In the genomic region with DNA sequence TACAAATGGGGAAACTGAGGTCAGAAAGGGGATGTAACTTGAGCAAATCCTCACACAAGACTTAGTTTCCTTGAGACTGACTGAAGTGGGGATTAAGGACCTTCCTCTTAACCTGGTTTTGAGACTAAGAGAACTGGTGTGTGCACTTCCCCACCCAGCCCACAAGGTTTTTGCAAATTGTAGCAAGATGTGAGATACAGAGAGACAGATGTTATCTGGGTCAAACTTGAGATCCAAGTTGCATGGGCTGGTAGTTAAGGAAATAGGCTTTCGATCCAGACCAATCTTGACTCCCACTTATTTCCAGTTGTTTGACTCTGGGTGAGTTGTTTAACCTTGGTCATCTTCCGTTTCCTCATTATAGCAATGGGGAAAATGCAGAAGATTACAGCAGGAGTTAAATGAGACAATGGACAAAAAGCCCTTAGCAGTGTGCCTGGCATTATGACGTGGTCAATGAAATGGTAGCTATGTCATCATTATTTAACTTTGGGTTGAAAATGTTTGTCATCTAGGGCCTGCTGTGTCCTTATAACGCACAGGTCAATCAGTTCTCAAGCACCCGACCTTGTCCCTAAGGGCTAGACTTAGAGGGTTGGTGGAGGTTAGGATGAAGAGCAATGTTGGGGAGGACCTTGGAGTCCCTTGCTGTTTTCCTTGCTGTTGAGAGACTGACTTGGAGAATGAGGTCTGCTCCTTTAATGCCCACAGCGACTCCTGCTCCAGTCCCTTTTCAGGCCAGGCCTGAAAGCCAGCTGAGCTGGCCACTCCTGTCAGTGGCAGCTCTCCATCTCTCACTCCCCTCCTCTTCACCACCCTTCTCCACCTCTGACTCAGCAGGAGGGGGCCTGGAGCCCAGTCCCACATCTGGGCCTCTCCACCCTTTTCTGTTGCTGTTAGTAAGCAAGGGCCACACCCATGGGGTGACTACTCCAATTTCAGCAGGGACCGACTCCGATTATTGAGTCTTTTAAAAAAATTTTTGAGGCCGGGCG, we compare ENCODE assay signal across 9 cellular contexts. TPM values are rescaled to one million over a fixed set of nuclear protein-coding genes. Genes with fewer than 3 reads are reported as not detected.
A peak's percentile ranks its signal among the peaks of the same experiment; 100 is the strongest.
DNase-seq lines count a peak whose midpoint lies in the region; ATAC-seq, FAIRE-seq and TF ChIP-seq lines count a peak whose summit lies in the region.
"Had no signal": no experiment of that assay in that cellular context is flagged by ENCODE, and none has a peak within 500 bp of the region (broad histone marks: within the 10 kb centered on the region; RNA-seq: fewer than 3 reads in every experiment).

No MANE protein-coding gene starts in this region.

- no peak for DNase-seq in stimulated activated naive CD8-positive, alpha-beta T cell treated with anti-CD3 and anti-CD28 coated beads, Interleukin-15, Interleukin-2, amounts not matched to agents 100 U/mL and 50 U/mL, for 24 hours
- DNase-seq in GM12878 (ENCODE audit: low read depth, low spot score) (no peak), kidney (peak; percentile 43), aorta (peak; percentile 77 to 86), HAP-1 (ENCODE audit: low spot score in 2 of 2) (no peak)
- DNase-seq: DND-41 had no signal

- RAD21 ChIA-PET in GM12878 (lab: Charles Lee; ENCODE audit: unreplicated experiment) = no interaction called here

- no peaks in the 10 kb centered on the region for H3K9me3 ChIP-seq in GM12878 (replicated peaks; ENCODE audit: control insufficient read depth, insufficient read depth, low read length)
- no peaks in the 10 kb centered on the region for H3K9me3 ChIP-seq in kidney (ENCODE audit: control insufficient read depth in 1 of 2, low read length in 2 of 2)
- H3K9me3 ChIP-seq in aorta (ENCODE audit: control insufficient read depth, low read length) = no peaks in the 10 kb centered on the region
- H3K9me3 ChIP-seq in HAP-1 = no peaks in the 10 kb centered on the region

- H3K9me3 Mint-ChIP-seq in stimulated activated naive CD8-positive, alpha-beta T cell treated with anti-CD3 and anti-CD28 coated beads, Interleukin-15, Interleukin-2, amounts not matched to agents 100 ng/mL and 50 ng/mL, for 24 hours = no peaks in the 10 kb centered on the region

- ATAC-seq in stimulated activated naive CD8-positive, alpha-beta T cell treated with anti-CD3 and anti-CD28 coated beads, Interleukin-15, Interleukin-2, amounts not matched to agents 100 U/mL and 50 U/mL, for 24 hours = no peak
- no peak for ATAC-seq in GM12878
- ATAC-seq in aorta (ENCODE audit: low FRiP score) = no peak
- no peak for ATAC-seq in GM18511 (IDR thresholded peaks at IDR 0.05; ENCODE audit: unreplicated experiment)
- ATAC-seq in HG03432 (IDR thresholded peaks at IDR 0.05; ENCODE audit: unreplicated experiment) = no peak

- H3K4me1 ChIP-seq in GM12878 (ENCODE audit: control insufficient read depth, insufficient read depth, low read length) = peaks cover 3% of the 10 kb centered on the region
- peaks cover 5 to 16% of the 10 kb centered on the region in 2 donors for H3K4me1 ChIP-seq in kidney (ENCODE audit: control insufficient read depth in 1 of 2, insufficient read depth in 1 of 2, low read depth in 1 of 2, low read length in 2 of 2)
- H3K4me1 ChIP-seq in aorta (ENCODE audit: control insufficient read depth in 1 of 2, insufficient read depth in 2 of 2, low read length in 2 of 2) = peaks cover 0 to 1% of the 10 kb centered on the region in 2 donors
- H3K4me1 ChIP-seq in HAP-1 = peaks cover 13% of the 10 kb centered on the region

- H3K27ac Mint-ChIP-seq in stimulated activated naive CD8-positive, alpha-beta T cell treated with anti-CD3 and anti-CD28 coated beads, Interleukin-15, Interleukin-2, amounts not matched to agents 100 ng/mL and 50 ng/mL, for 24 hours = no peak overlapping the region

- TF ChIP-seq CTCF in GM12878 (IDR thresholded peaks at IDR 0.05 in 2 of 3, conservative IDR thresholded peaks at IDR 0.05 in 1 of 3; ENCODE audit: control insufficient read depth in 2 of 3, extremely low read depth in 1 of 3, insufficient read depth in 1 of 3, low read depth in 3 of 3, low read length in 3 of 3) = no peak
- no peak for TF ChIP-seq CTCF in kidney (IDR thresholded peaks at IDR 0.05; ENCODE audit: borderline replicate concordance, extremely low read depth, insufficient read depth)

- no peaks in the 10 kb centered on the region for H3K79me2 ChIP-seq in GM12878 (ENCODE audit: control insufficient read depth, insufficient read depth, low read length)

- H3K4me1 Mint-ChIP-seq in stimulated activated naive CD8-positive, alpha-beta T cell treated with anti-CD3 and anti-CD28 coated beads, Interleukin-15, Interleukin-2, amounts not matched to agents 100 ng/mL and 50 ng/mL, for 24 hours (ENCODE audit: low read depth) = peaks cover 16% of the 10 kb centered on the region

- TF ChIP-seq EP300 in GM12878 (IDR thresholded peaks at IDR 0.05; ENCODE audit: borderline replicate concordance in 1 of 2, control insufficient read depth in 1 of 2, low read depth in 2 of 2, low read length in 2 of 2) = no peak

- no peak overlapping the region for H3K4me3 ChIP-seq in GM12878
- H3K4me3 ChIP-seq in kidney (ENCODE audit: low read length in 2 of 2) = peak overlapping the region; percentile 18 to 64
- H3K4me3 ChIP-seq in aorta (ENCODE audit: low read length in 2 of 2) = peak overlapping the region in 1 of 2 donors; percentile 62
- H3K4me3 ChIP-seq in HAP-1 = no peak overlapping the region

- in situ Hi-C loops in GM12878 (cut with MboI) (no loop called here), HAP-1 (cut with MboI; ENCODE audit: low sequenced_read_pairs) (no loop called here)

- H3K36me3 ChIP-seq in GM12878 (ENCODE audit: control insufficient read depth in 2 of 2, insufficient read depth in 2 of 2, low read length in 1 of 2) = no peaks in the 10 kb centered on the region
- peaks cover 0 to 8% of the 10 kb centered on the region in 2 donors for H3K36me3 ChIP-seq in kidney (ENCODE audit: control insufficient read depth in 1 of 2, insufficient read depth in 2 of 2, low read length in 2 of 2)
- H3K36me3 ChIP-seq in aorta (ENCODE audit: control insufficient read depth in 1 of 2, insufficient read depth in 2 of 2, low read length in 1 of 2) = no peaks in the 10 kb centered on the region
- H3K36me3 ChIP-seq in HAP-1 (replicated peaks) = no peaks in the 10 kb centered on the region; the same call in 1 of the 2 replicates

- FAIRE-seq in GM12878 (lab: Jason Lieb, UNC) = no peak
- no peak for FAIRE-seq in kidney (lab: Jason Lieb, UNC)

- CTCF ChIA-PET in GM12878 (lab: Yijun Ruan, JAX) = interaction anchor here (1.6 kb wide), 1 partner anchor 17 kb away, joined by 4 read pairs; no protein-coding TSS in a partner anchor

- no peaks in the 10 kb centered on the region for H3K27me3 Mint-ChIP-seq in stimulated activated naive CD8-positive, alpha-beta T cell treated with anti-CD3 and anti-CD28 coated beads, Interleukin-15, Interleukin-2, amounts not matched to agents 100 ng/mL and 50 ng/mL, for 24 hours

- no peaks in the 10 kb centered on the region for H3K27me3 ChIP-seq in GM12878 (replicated peaks in 1 of 2; ENCODE audit: control insufficient read depth in 2 of 2, insufficient read depth in 2 of 2, low read length in 1 of 2)
- no peaks in the 10 kb centered on the region for H3K27me3 ChIP-seq in aorta (ENCODE audit: control insufficient read depth in 1 of 2, insufficient read depth in 2 of 2, low read length in 1 of 2)
- H3K27me3 ChIP-seq in HAP-1 (ENCODE audit: low read depth) = no peaks in the 10 kb centered on the region

- BruUV-seq in GM12878 (replicated peaks; lab: Mats Ljungman, UMichigan) = no TSS peak

- TF ChIP-seq RAD21 in GM12878 (IDR thresholded peaks at IDR 0.05; ENCODE audit: insufficient read depth, low read depth, low read length) = no peak

- no peak for TF ChIP-seq POLR2A in GM12878 (IDR thresholded peaks at IDR 0.05; ENCODE audit: low read depth, low read length)

- 92% methylated on average over 10 of the region's 10 CpGs for WGBS in GM12878 (ENCODE audit: insufficient coverage, insufficient replicate concordance, low lambda C conversion rate, missing lambda C conversion rate)
- WGBS in aorta, 2 donors = 30 to 33% methylated on average over 10 of the region's 10 CpGs

- H4K20me1 ChIP-seq in GM12878 (ENCODE audit: control insufficient read depth, insufficient read depth) = no peaks in the 10 kb centered on the region

- H3K4me3 Mint-ChIP-seq in stimulated activated naive CD8-positive, alpha-beta T cell treated with anti-CD3 and anti-CD28 coated beads, Interleukin-15, Interleukin-2, amounts not matched to agents 100 ng/mL and 50 ng/mL, for 24 hours = peak overlapping the region; percentile 53

- POLR2A ChIA-PET in GM12878 (lab: Charles Lee) = no interaction called here

- H2AFZ ChIP-seq in GM12878 (ENCODE audit: control insufficient read depth, low read depth, low read length) = no peak overlapping the region

- no peak overlapping the region for H3K9ac ChIP-seq in GM12878 (ENCODE audit: control insufficient read depth, insufficient read depth, low read length)
- H3K9ac ChIP-seq in kidney (ENCODE audit: low read length in 2 of 2) = peak overlapping the region in 1 of 2 donors; percentile 80

- SMC1A ChIA-PET in GM12878 (lab: Charles Lee; ENCODE audit: uncharacterized antibody, unreplicated experiment) = interaction anchor here (0.5 kb wide), 1 partner anchor 442 kb away, joined by 3 read pairs; no protein-coding TSS in a partner anchor

- H3K27ac ChIP-seq in GM12878 (ENCODE audit: control insufficient read depth, insufficient read depth) = no peak overlapping the region
- no peak overlapping the region for H3K27ac ChIP-seq in kidney (ENCODE audit: low read depth in 2 of 2, low read length in 2 of 2)
- peak overlapping the region in 1 of 2 donors; percentile 92 for H3K27ac ChIP-seq in aorta (ENCODE audit: low read depth in 1 of 2, low read length in 2 of 2)

- H3K36me3 Mint-ChIP-seq in stimulated activated naive CD8-positive, alpha-beta T cell treated with anti-CD3 and anti-CD28 coated beads, Interleukin-15, Interleukin-2, amounts not matched to agents 100 ng/mL and 50 ng/mL, for 24 hours (ENCODE audit: low read depth) = no peaks in the 10 kb centered on the region

- H3K4me2 ChIP-seq in GM12878 (ENCODE audit: control insufficient read depth, insufficient read depth) = no peak overlapping the region

- intact Hi-C loops in GM12878 (cut with micrococcal nuclease; ENCODE audit: unreplicated experiment) = no loop called here
- intact Hi-C loops in kidney (cut with DNase I) = no loop called here
- intact Hi-C loops in aorta (cut with DNase I) = loop anchor here (2.0 to 10.0 kb wide), 5 partner anchors 19 to 1651 kb away; a partner anchor contains a TSS

RNA-seq across cellular contexts. Expression of a gene that starts 1.9 kb away (rescaled TPM):
- 2.3 and 5.2 TPM in 2 replicates for total RNA-seq in GM12878 (2013; cell fraction: nucleolus; rRNA removed)
- 0.76 and 0.79 TPM in 2 replicates for total RNA-seq in GM12878 (2014; rRNA removed)
- total RNA-seq in GM12878 (2014; rRNA removed; fragmentation: Illumina TruSeq; extraction: Trizol) = 0.22 and 0.23 TPM in 2 replicates
- 0.77 and 1.2 TPM in 2 replicates for total RNA-seq in GM12878 (2021)
- polyA plus RNA-seq in GM12878 (2011; ENCODE audit: low read depth) = 0.41 TPM
- 0.27 and 0.41 TPM in 2 replicates for polyA plus RNA-seq in GM12878 (2011; rRNA removed)
- 0.76 and 0.97 TPM in 2 replicates for polyA plus RNA-seq in GM12878 (2011; cell fraction: cytosol; rRNA removed)
- polyA plus RNA-seq in GM12878 (2011; cell fraction: nucleus; rRNA removed) = 0.49 and 0.92 TPM in 2 replicates
- polyA plus RNA-seq in GM12878 (2012) = 1.1 and 1.9 TPM in 2 replicates
- polyA plus RNA-seq in GM12878 (2014; fragmentation: Illumina TruSeq; extraction: Trizol) = 0.10 and 0.27 TPM in 2 replicates
- polyA plus RNA-seq in GM12878 (2014; fragmentation: Nextera tagmentation; extraction: Ambion mirVana) = under 1 TPM; 0.34 to 0.37 TPM
- polyA plus RNA-seq in GM12878 (2014; rRNA removed) = 1.1 and 1.3 TPM in 2 replicates
- polyA plus RNA-seq in GM12878 (2016; fragmentation: Nextera tagmentation; extraction: Ambion mirVana) = 1 to 10 TPM in 1 of 2 experiments, under 1 TPM in 1; 0.74 to 1.4 TPM
- polyA minus RNA-seq in GM12878 (2011; rRNA and poly(A)+ RNA removed) = 0.15 and 0.52 TPM in 2 replicates
- polyA minus RNA-seq in GM12878 (2011; cell fraction: cytosol; rRNA and poly(A)+ RNA removed) = not detected in 2 replicates
- 0.85 and 1.4 TPM in 2 replicates for polyA minus RNA-seq in GM12878 (2011; cell fraction: nucleus; rRNA and poly(A)+ RNA removed)
- total RNA-seq in kidney = 23.2 TPM
- 35.6 TPM for polyA plus RNA-seq in kidney (ENCODE audit: insufficient read depth, low read depth, low replicate concordance)
- 10 to 100 TPM; 36.2 to 57.7 TPM for total RNA-seq in aorta
- polyA plus RNA-seq in aorta = 100 to 1,000 TPM in 1 of 2 donors, 10 to 100 TPM in 1; 14.9 to 117 TPM

RNA-seq across cellular contexts. Expression of a gene that starts 8.4 kb away (rescaled TPM):
- not detected in 2 replicates for total RNA-seq in GM12878 (2013; cell fraction: nucleolus; rRNA removed)
- total RNA-seq in GM12878 (2014; rRNA removed) (not detected in 2 replicates), GM12878 (2014; rRNA removed; fragmentation: Illumina TruSeq; extraction: Trizol) (not detected in 2 replicates), GM12878 (2021) (not detected in 2 replicates), kidney (not detected), aorta (not detected)
- not detected for polyA plus RNA-seq in GM12878 (2011; ENCODE audit: low read depth)
- polyA plus RNA-seq in GM12878 (2011; rRNA removed) (not detected in 2 replicates), GM12878 (2014; fragmentation: Illumina TruSeq; extraction: Trizol) (not detected in 2 replicates), GM12878 (2014; fragmentation: Nextera tagmentation; extraction: Ambion mirVana) (not detected), GM12878 (2014; rRNA removed) (not detected in 2 replicates), GM12878 (2016; fragmentation: Nextera tagmentation; extraction: Ambion mirVana) (under 1 TPM in 1 of 2 experiments, not detected in 1; 0.37 TPM), kidney (ENCODE audit: insufficient read depth, low read depth, low replicate concordance) (1.9 TPM), aorta (10 to 100 TPM in 1 of 2 donors, 1 to 10 TPM in 1; 1.9 to 26.3 TPM)
- polyA plus RNA-seq in GM12878 (2011; cell fraction: cytosol; rRNA removed) = 0.09 and 0.15 TPM in 2 replicates
- polyA plus RNA-seq in GM12878 (2011; cell fraction: nucleus; rRNA removed) = not detected in 2 replicates
- 0.31 TPM in 1 of 2 replicates, not detected in the other for polyA plus RNA-seq in GM12878 (2012)
- not detected in 2 replicates for polyA minus RNA-seq in GM12878 (2011; rRNA and poly(A)+ RNA removed)
- polyA minus RNA-seq in GM12878 (2011; cell fraction: cytosol; rRNA and poly(A)+ RNA removed) = not detected in 2 replicates
- not detected in 2 replicates for polyA minus RNA-seq in GM12878 (2011; cell fraction: nucleus; rRNA and poly(A)+ RNA removed)

RNA-seq across cellular contexts. Expression of a gene that starts 21.7 kb away (rescaled TPM):
- 43.6 and 48.2 TPM in 2 replicates for total RNA-seq in GM12878 (2013; cell fraction: nucleolus; rRNA removed)
- total RNA-seq in GM12878 (2014; rRNA removed) = 45.0 and 47.9 TPM in 2 replicates
- total RNA-seq in GM12878 (2014; rRNA removed; fragmentation: Illumina TruSeq; extraction: Trizol) = 15.2 and 16.5 TPM in 2 replicates
- total RNA-seq in GM12878 (2021) = 24.9 and 27.3 TPM in 2 replicates
- 12.5 TPM for polyA plus RNA-seq in GM12878 (2011; ENCODE audit: low read depth)
- 22.9 and 39.3 TPM in 2 replicates for polyA plus RNA-seq in GM12878 (2011; rRNA removed)
- polyA plus RNA-seq in GM12878 (2011; cell fraction: cytosol; rRNA removed) = 75.7 and 85.6 TPM in 2 replicates
- 67.1 and 69.3 TPM in 2 replicates for polyA plus RNA-seq in GM12878 (2011; cell fraction: nucleus; rRNA removed)
- 22.6 and 23.4 TPM in 2 replicates for polyA plus RNA-seq in GM12878 (2012)
- 9.5 and 15.9 TPM in 2 replicates for polyA plus RNA-seq in GM12878 (2014; fragmentation: Illumina TruSeq; extraction: Trizol)
- polyA plus RNA-seq in GM12878 (2014; fragmentation: Nextera tagmentation; extraction: Ambion mirVana) = 10 to 100 TPM in 1 of 2 experiments, 1 to 10 TPM in 1; 5.1 to 10.1 TPM
- 42.0 and 45.3 TPM in 2 replicates for polyA plus RNA-seq in GM12878 (2014; rRNA removed)
- polyA plus RNA-seq in GM12878 (2016; fragmentation: Nextera tagmentation; extraction: Ambion mirVana) = 10 to 100 TPM; 36.3 to 47.5 TPM
- 19.8 and 46.3 TPM in 2 replicates for polyA minus RNA-seq in GM12878 (2011; rRNA and poly(A)+ RNA removed)
- 6.8 and 13.9 TPM in 2 replicates for polyA minus RNA-seq in GM12878 (2011; cell fraction: cytosol; rRNA and poly(A)+ RNA removed)
- polyA minus RNA-seq in GM12878 (2011; cell fraction: nucleus; rRNA and poly(A)+ RNA removed) = 21.6 and 34.5 TPM in 2 replicates
- 22.1 TPM for total RNA-seq in kidney
- 71.0 TPM for polyA plus RNA-seq in kidney (ENCODE audit: insufficient read depth, low read depth, low replicate concordance)
- total RNA-seq in aorta = 10 to 100 TPM; 11.2 to 15.8 TPM
- polyA plus RNA-seq in aorta = 10 to 100 TPM; 24.3 to 32.5 TPM

RNA-seq across cellular contexts. Expression of a gene that starts 21.9 kb away (rescaled TPM):
- 6.8 and 7.8 TPM in 2 replicates for total RNA-seq in GM12878 (2013; cell fraction: nucleolus; rRNA removed)
- total RNA-seq in GM12878 (2014; rRNA removed) = 4.6 and 5.7 TPM in 2 replicates
- 4.3 and 4.9 TPM in 2 replicates for total RNA-seq in GM12878 (2014; rRNA removed; fragmentation: Illumina TruSeq; extraction: Trizol)
- total RNA-seq in GM12878 (2021) = 4.1 and 4.5 TPM in 2 replicates
- polyA plus RNA-seq in GM12878 (2011; ENCODE audit: low read depth) = 1.2 TPM
- polyA plus RNA-seq in GM12878 (2011; rRNA removed) = 4.3 and 5.1 TPM in 2 replicates
- 5.1 and 5.5 TPM in 2 replicates for polyA plus RNA-seq in GM12878 (2011; cell fraction: cytosol; rRNA removed)
- 3.6 and 3.7 TPM in 2 replicates for polyA plus RNA-seq in GM12878 (2011; cell fraction: nucleus; rRNA removed)
- 1.1 and 3.4 TPM in 2 replicates for polyA plus RNA-seq in GM12878 (2012)
- polyA plus RNA-seq in GM12878 (2014; fragmentation: Illumina TruSeq; extraction: Trizol) = 3.2 and 4.7 TPM in 2 replicates
- 1 to 10 TPM; 1.6 to 2.0 TPM for polyA plus RNA-seq in GM12878 (2014; fragmentation: Nextera tagmentation; extraction: Ambion mirVana)
- polyA plus RNA-seq in GM12878 (2014; rRNA removed) = 4.1 and 4.6 TPM in 2 replicates
- 1 to 10 TPM; 3.5 to 3.6 TPM for polyA plus RNA-seq in GM12878 (2016; fragmentation: Nextera tagmentation; extraction: Ambion mirVana)
- 11.8 and 13.4 TPM in 2 replicates for polyA minus RNA-seq in GM12878 (2011; rRNA and poly(A)+ RNA removed)
- polyA minus RNA-seq in GM12878 (2011; cell fraction: cytosol; rRNA and poly(A)+ RNA removed) = 2.6 and 2.8 TPM in 2 replicates
- polyA minus RNA-seq in GM12878 (2011; cell fraction: nucleus; rRNA and poly(A)+ RNA removed) = 1.8 and 3.3 TPM in 2 replicates
- 3.2 TPM for total RNA-seq in kidney
- polyA plus RNA-seq in kidney (ENCODE audit: insufficient read depth, low read depth, low replicate concordance) = 2.6 TPM
- 1 to 10 TPM; 2.5 to 4.5 TPM for total RNA-seq in aorta
- polyA plus RNA-seq in aorta = 1 to 10 TPM; 1.5 to 1.7 TPM

RNA-seq across cellular contexts. Expression of a gene that starts 23.1 kb away (rescaled TPM):
- 3.5 and 5.6 TPM in 2 replicates for total RNA-seq in GM12878 (2013; cell fraction: nucleolus; rRNA removed)
- total RNA-seq in GM12878 (2014; rRNA removed) = 174 and 186 TPM in 2 replicates
- 115 and 117 TPM in 2 replicates for total RNA-seq in GM12878 (2014; rRNA removed; fragmentation: Illumina TruSeq; extraction: Trizol)
- 133 and 141 TPM in 2 replicates for total RNA-seq in GM12878 (2021)
- polyA plus RNA-seq in GM12878 (2011; ENCODE audit: low read depth) = 135 TPM
- 139 and 175 TPM in 2 replicates for polyA plus RNA-seq in GM12878 (2011; rRNA removed)
- polyA plus RNA-seq in GM12878 (2011; cell fraction: cytosol; rRNA removed) = 226 and 261 TPM in 2 replicates
- 90.0 and 96.1 TPM in 2 replicates for polyA plus RNA-seq in GM12878 (2011; cell fraction: nucleus; rRNA removed)
- polyA plus RNA-seq in GM12878 (2012) = 100 and 106 TPM in 2 replicates
- 163 and 178 TPM in 2 replicates for polyA plus RNA-seq in GM12878 (2014; fragmentation: Illumina TruSeq; extraction: Trizol)
- polyA plus RNA-seq in GM12878 (2014; fragmentation: Nextera tagmentation; extraction: Ambion mirVana) = 100 to 1,000 TPM in 1 of 2 experiments, 10 to 100 TPM in 1; 86.2 to 140 TPM
- 229 and 243 TPM in 2 replicates for polyA plus RNA-seq in GM12878 (2014; rRNA removed)
- 100 to 1,000 TPM; 396 to 412 TPM for polyA plus RNA-seq in GM12878 (2016; fragmentation: Nextera tagmentation; extraction: Ambion mirVana)
- 59.9 and 79.5 TPM in 2 replicates for polyA minus RNA-seq in GM12878 (2011; rRNA and poly(A)+ RNA removed)
- 56.4 and 68.8 TPM in 2 replicates for polyA minus RNA-seq in GM12878 (2011; cell fraction: cytosol; rRNA and poly(A)+ RNA removed)
- polyA minus RNA-seq in GM12878 (2011; cell fraction: nucleus; rRNA and poly(A)+ RNA removed) = 20.3 and 24.9 TPM in 2 replicates
- total RNA-seq in kidney = 2.4 TPM
- polyA plus RNA-seq in kidney (ENCODE audit: insufficient read depth, low read depth, low replicate concordance) = 2.0 TPM
- total RNA-seq in aorta = 1 to 10 TPM; 1.0 to 1.9 TPM
- 1 to 10 TPM in 1 of 2 donors, not detected in 1; 5.0 TPM for polyA plus RNA-seq in aorta

Comparison
In these comparisons a context has a peak if more than half of its experiments do, and no peak if none do; other contexts are left out.
1. DNase-seq: peak in kidney (single experiment) and aorta (2 of 2); none in stimulated activated naive CD8-positive, alpha-beta T cell treated with anti-CD3 and anti-CD28 coated beads, Interleukin-15, Interleukin-2, amounts not matched to agents 100 U/mL and 50 U/mL, for 24 hours (single experiment), GM12878 (single experiment) and HAP-1 (0 of 2).
2. H3K4me3 ChIP-seq: peak in kidney (2 of 2); none in GM12878 (single experiment) and HAP-1 (single experiment).
3. intact Hi-C loops: an anchor here in aorta (2.0 to 10.0 kb wide); none called in GM12878 and kidney.